ENCODE assay signal across 8 cellular contexts in genomic region chr2:169823996-169824372, GRCh38. TPM values are rescaled to one million over a fixed set of nuclear protein-coding genes. Genes with fewer than 3 reads are reported as not detected.
DNase-seq lines count a peak whose midpoint lies in the region; ATAC-seq and TF ChIP-seq lines count a peak whose summit lies in the region.

No MANE protein-coding gene starts in this region.

- peak overlapping the region; percentile 88 for H3K4me3 Mint-ChIP-seq in activated T-cell treated with anti-CD3 and anti-CD28 coated beads, Interleukin-2, amount 50 U/mL, for 24 hours
- H3K4me3 Mint-ChIP-seq in activated naive CD8-positive, alpha-beta T cell treated with anti-CD3 and anti-CD28 coated beads for 36 hours, result peak overlapping the region; percentile 93

- H3K27me3 ChIP-seq in layer of hippocampus (ENCODE audit: control insufficient read depth, insufficient read depth, low read length), result no peaks in the 10 kb centered on the region
- no peaks in the 10 kb centered on the region for H3K27me3 ChIP-seq in tibial artery

- intact Hi-C loops in tibial artery (cut with DNase I; ENCODE audit: low total_unique reads), result loop anchor here (10.0 kb wide), 1 partner anchor 1701 kb away; the partner anchor contains the start of gene CYBRD1

- peaks cover 0 to 64% (median 36%) of the 10 kb centered on the region in 4 donors for H3K4me1 ChIP-seq in tibial artery

- peaks cover 69% of the 10 kb centered on the region for H3K4me1 Mint-ChIP-seq in activated T-cell treated with anti-CD3 and anti-CD28 coated beads, Interleukin-2, amount 50 U/mL, for 24 hours (ENCODE audit: low read depth)
- H3K4me1 Mint-ChIP-seq in activated naive CD8-positive, alpha-beta T cell treated with anti-CD3 and anti-CD28 coated beads for 36 hours, result peaks cover 62% of the 10 kb centered on the region

- no peak for ATAC-seq in HG03439 (IDR thresholded peaks at IDR 0.05; ENCODE audit: unreplicated experiment)

- H3K36me3 Mint-ChIP-seq in activated T-cell treated with anti-CD3 and anti-CD28 coated beads, Interleukin-2, amount 50 U/mL, for 24 hours (ENCODE audit: low read depth), result peaks cover 61% of the 10 kb centered on the region
- H3K36me3 Mint-ChIP-seq in activated naive CD8-positive, alpha-beta T cell treated with anti-CD3 and anti-CD28 coated beads for 36 hours, result peaks cover 30% of the 10 kb centered on the region

- H3K9me3 Mint-ChIP-seq in activated T-cell treated with anti-CD3 and anti-CD28 coated beads, Interleukin-2, amount 50 U/mL, for 24 hours, result no peaks in the 10 kb centered on the region
- no peaks in the 10 kb centered on the region for H3K9me3 Mint-ChIP-seq in activated naive CD8-positive, alpha-beta T cell treated with anti-CD3 and anti-CD28 coated beads for 36 hours

- peak overlapping the region; percentile 90 for H3K27ac Mint-ChIP-seq in activated T-cell treated with anti-CD3 and anti-CD28 coated beads, Interleukin-2, amount 50 U/mL, for 24 hours
- peak overlapping the region; percentile 88 for H3K27ac Mint-ChIP-seq in activated naive CD8-positive, alpha-beta T cell treated with anti-CD3 and anti-CD28 coated beads for 36 hours

- no peak for DNase-seq in activated T-cell treated with anti-CD3 and anti-CD28 coated beads, Interleukin-2, amount 50 U/mL, for 24 hours
- no peak for DNase-seq in activated T-cell treated with anti-CD3 and anti-CD28 coated beads, Interleukin-2, amount 50 U/mL, for 1 hour
- DNase-seq in activated naive CD8-positive, alpha-beta T cell treated with anti-CD3 and anti-CD28 coated beads for 36 hours, result no peak
- DNase-seq in tibial artery, result no peak
- DNase-seq in ureter (ENCODE audit: low spot score), result no peak
- no peak for DNase-seq in hippocampal formation (lab: John Stamatoyannopoulos, UW)

- no peak for TF ChIP-seq CTCF in tibial artery (IDR thresholded peaks at IDR 0.05)

- no peaks in the 10 kb centered on the region for H3K9me3 ChIP-seq in tibial artery

- H3K27ac ChIP-seq in layer of hippocampus (ENCODE audit: low read depth, low read length) (peak overlapping the region; percentile 71), tibial artery (peak overlapping the region; percentile 74 to 81)

- H3K27me3 Mint-ChIP-seq in activated T-cell treated with anti-CD3 and anti-CD28 coated beads, Interleukin-2, amount 50 U/mL, for 24 hours, result no peaks in the 10 kb centered on the region
- H3K27me3 Mint-ChIP-seq in activated naive CD8-positive, alpha-beta T cell treated with anti-CD3 and anti-CD28 coated beads for 36 hours, result no peaks in the 10 kb centered on the region

- peak overlapping the region; percentile 72 to 73 for H3K4me3 ChIP-seq in tibial artery

- peaks cover 0 to 9% (median 0%) of the 10 kb centered on the region in 3 donors for H3K36me3 ChIP-seq in tibial artery

RNA-seq across cellular contexts. Expression of gene METTL5, which starts 0.7 kb away (rescaled TPM):
- total RNA-seq in activated naive CD8-positive, alpha-beta T cell treated with anti-CD3 and anti-CD28 coated beads for 36 hours, result 100 to 1,000 TPM; 115 TPM
- 54.8 TPM for total RNA-seq in ureter

RNA-seq across cellular contexts. Expression of gene UBR3, which starts 3.3 kb away (rescaled TPM):
- total RNA-seq in activated naive CD8-positive, alpha-beta T cell treated with anti-CD3 and anti-CD28 coated beads for 36 hours, result 10 to 100 TPM; 15.1 to 17.7 TPM
- total RNA-seq in ureter, result 67.9 TPM

RNA-seq across cellular contexts. Expression of gene SSB, which starts 25.3 kb away (rescaled TPM):
- total RNA-seq in activated naive CD8-positive, alpha-beta T cell treated with anti-CD3 and anti-CD28 coated beads for 36 hours, result 100 to 1,000 TPM; 122 to 124 TPM
- 87.6 TPM for total RNA-seq in ureter
